Comparison of ENCODE assay signal across 1 cellular context in genomic region chr7:102044641-102044983, GRCh38.
TF ChIP-seq lines count a peak whose summit lies in the region.

No MANE protein-coding gene starts in this region.

TF ChIP-seq in WTC11, 78 proteins besides CTCF, POLR2A, EP300 and RAD21 (continued from another document):
- no peak for TF ChIP-seq ARID4B (CRISPR knock-in tag; IDR thresholded peaks at IDR 0.05; ENCODE audit: borderline replicate concordance)
- TF ChIP-seq PRRX2 (CRISPR knock-in tag; IDR thresholded peaks at IDR 0.05), result no peak
- no peak for TF ChIP-seq ZNF425 (CRISPR knock-in tag; conservative IDR thresholded peaks at IDR 0.05)
- TF ChIP-seq USF2 (CRISPR knock-in tag; IDR thresholded peaks at IDR 0.05), result no peak
- TF ChIP-seq ATF2 (CRISPR knock-in tag; IDR thresholded peaks at IDR 0.05; ENCODE audit: borderline replicate concordance, low read depth), result no peak
- TF ChIP-seq IRF2 (CRISPR knock-in tag; IDR thresholded peaks at IDR 0.05; ENCODE audit: borderline replicate concordance, low read depth), result no peak
- no peak for TF ChIP-seq AR (CRISPR knock-in tag; IDR thresholded peaks at IDR 0.05)
- TF ChIP-seq JAZF1 (CRISPR knock-in tag; IDR thresholded peaks at IDR 0.05), result no peak
- TF ChIP-seq ZNF671 (CRISPR knock-in tag; IDR thresholded peaks at IDR 0.05), result no peak
- no peak for TF ChIP-seq GRHL2 (CRISPR knock-in tag; IDR thresholded peaks at IDR 0.05; ENCODE audit: insufficient replicate concordance, severe bottlenecking)
- TF ChIP-seq SMAD4 (CRISPR knock-in tag; IDR thresholded peaks at IDR 0.05), result no peak
- TF ChIP-seq ZNF423 (CRISPR knock-in tag; IDR thresholded peaks at IDR 0.05), result no peak
